9 cellular contexts compared by ENCODE assay signal in the genomic region with DNA sequence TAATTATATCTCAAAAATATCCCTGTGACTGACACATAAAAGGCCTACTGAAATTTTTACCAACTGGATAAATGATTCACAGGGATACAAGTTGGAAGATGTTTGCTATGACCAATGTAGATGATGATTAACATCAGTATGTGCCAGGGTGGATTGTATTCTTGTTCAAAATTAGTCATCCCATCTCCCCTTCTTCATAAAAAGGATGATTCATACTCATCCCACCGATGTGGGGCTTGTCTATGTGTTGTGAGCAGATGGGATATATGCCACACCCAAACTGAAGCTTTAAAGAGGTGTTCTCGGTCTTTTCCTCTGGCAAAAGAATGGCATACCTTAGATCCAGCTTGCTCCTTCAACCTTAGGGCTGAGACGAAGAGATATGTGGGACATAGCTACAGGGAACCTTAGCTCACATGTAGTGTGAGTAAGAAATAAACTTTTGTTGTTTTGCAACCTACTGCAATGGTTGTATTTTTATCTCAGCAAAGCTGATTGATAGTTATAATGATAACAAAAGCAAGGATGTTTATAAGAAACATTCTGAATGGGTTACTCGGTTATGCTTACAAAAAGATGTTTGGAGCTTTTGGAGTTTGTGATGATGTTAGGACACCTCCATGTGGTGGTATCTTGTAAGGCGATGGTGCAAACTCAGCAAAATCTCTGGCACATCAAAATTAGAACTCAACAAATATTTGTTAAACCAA. TPM values are rescaled to one million over a fixed set of nuclear protein-coding genes. Genes with fewer than 3 reads are reported as not detected.
DNase-seq lines count a peak whose midpoint lies in the region; ATAC-seq and TF ChIP-seq lines count a peak whose summit lies in the region.
"Had no signal": no experiment of that assay in that cellular context is flagged by ENCODE, and none has a peak within 500 bp of the region (broad histone marks: within the 10 kb centered on the region; RNA-seq: fewer than 3 reads in every experiment).

No MANE protein-coding gene starts in this region.

- H3K36me3 ChIP-seq in CD8-positive, alpha-beta T cell (ENCODE audit: insufficient read depth, low read length) = no peaks in the 10 kb centered on the region

- intact Hi-C loops in MCF 10A (cut with micrococcal nuclease) = loop anchor here (1.0 to 5.0 kb wide), 11 partner anchors 29 to 1348 kb away; a partner anchor contains a TSS
- intact Hi-C loops in CD8-positive, alpha-beta T cell (cut with DNase I, micrococcal nuclease) = no loop called here

- POLR2A ChIA-PET in MCF 10A (lab: Yijun Ruan, JAX) = interaction anchor here (0.7 to 2.6 kb wide), 11 partner anchors 9 to 911 kb away, joined by 3 to 38 read pairs (median 4); a partner anchor contains a TSS
- POLR2A ChIA-PET in CD8-positive, alpha-beta T cell (lab: Charles Lee) = no interaction called here

- H3K9me3 ChIP-seq in CD8-positive, alpha-beta T cell (ENCODE audit: low read length) = no peaks in the 10 kb centered on the region

- TF ChIP-seq EP300 in Ishikawa (IDR thresholded peaks at IDR 0.05; ENCODE audit: borderline replicate concordance) = no peak

- TF ChIP-seq CTCF in GM20000 (IDR thresholded peaks at IDR 0.05; ENCODE audit: extremely low read depth, missing control alignments) = peak; percentile 33
- peak; percentile 70 for TF ChIP-seq CTCF in MCF 10A (IDR thresholded peaks at IDR 0.05; ENCODE audit: unreplicated experiment)
- peak; percentile 30 for TF ChIP-seq CTCF in nephron progenitor cell (IDR thresholded peaks at IDR 0.05)
- no peak for TF ChIP-seq CTCF in CD8-positive, alpha-beta T cell (IDR thresholded peaks at IDR 0.05)
- no peak for TF ChIP-seq CTCF in mesothelial cell of epicardium (IDR thresholded peaks at IDR 0.05; ENCODE audit: unreplicated experiment)

- peak overlapping the region; percentile 52 for H3K27ac Mint-ChIP-seq in MCF 10A (ENCODE audit: low read depth, unreplicated experiment)
- H3K27ac Mint-ChIP-seq in nephron progenitor cell = no peak overlapping the region
- no peak overlapping the region for H3K27ac Mint-ChIP-seq in CD8-positive, alpha-beta T cell
- H3K27ac Mint-ChIP-seq in mesothelial cell of epicardium = no peak overlapping the region
- H3K27ac Mint-ChIP-seq: T-helper 1 cell treated with Interleukin-12 subunit alpha and Interleukin-12 subunit beta and Interleukin-4 antibody, amounts not matched to agents 30 μg/mL and 1 μg/mL, for 36 hours had no signal

- BruUV-seq in MCF 10A (replicated peaks; lab: Mats Ljungman, UMichigan) = TSS peak; percentile 69

- H3K27me3 ChIP-seq in CD8-positive, alpha-beta T cell (ENCODE audit: insufficient read depth, low read length) = no peaks in the 10 kb centered on the region

- H3K4me1 ChIP-seq in CD8-positive, alpha-beta T cell (ENCODE audit: insufficient read depth, low read length) = no peaks in the 10 kb centered on the region

- peak; percentile 28; the same call in 1 of the 2 replicates for TF ChIP-seq RAD21 in Ishikawa (IDR thresholded peaks at IDR 0.05; ENCODE audit: low read depth)

- no peaks in the 10 kb centered on the region for H3K27me3 Mint-ChIP-seq in MCF 10A (ENCODE audit: insufficient read depth, unreplicated experiment)
- no peaks in the 10 kb centered on the region for H3K27me3 Mint-ChIP-seq in nephron progenitor cell (ENCODE audit: low read depth, poor library complexity)
- H3K27me3 Mint-ChIP-seq in CD8-positive, alpha-beta T cell (ENCODE audit: low read depth) = peaks cover 4% of the 10 kb centered on the region
- no peaks in the 10 kb centered on the region for H3K27me3 Mint-ChIP-seq in mesothelial cell of epicardium (ENCODE audit: low read depth)

- no peaks in the 10 kb centered on the region for H3K9me3 Mint-ChIP-seq in MCF 10A (ENCODE audit: unreplicated experiment)
- H3K9me3 Mint-ChIP-seq in nephron progenitor cell = no peaks in the 10 kb centered on the region
- H3K9me3 Mint-ChIP-seq in CD8-positive, alpha-beta T cell = no peaks in the 10 kb centered on the region
- H3K9me3 Mint-ChIP-seq in mesothelial cell of epicardium = no peaks in the 10 kb centered on the region
- H3K9me3 Mint-ChIP-seq: T-helper 1 cell treated with Interleukin-12 subunit alpha and Interleukin-12 subunit beta and Interleukin-4 antibody, amounts not matched to agents 30 μg/mL and 1 μg/mL, for 36 hours had no signal

- DNase-seq in EL (peak; percentile 86), GM20000 (ENCODE audit: low spot score) (peak; percentile 11), MCF 10A (ENCODE audit: unreplicated experiment) (peak; percentile 97), nephron progenitor cell (no peak), islet precursor cell (no peak), mesothelial cell of epicardium (ENCODE audit: low spot score in 2 of 2, unreplicated experiment in 2 of 2) (no peak)
- DNase-seq in CD8-positive, alpha-beta T cell = no peak

- no peak overlapping the region for H3K27ac ChIP-seq in CD8-positive, alpha-beta T cell (ENCODE audit: low read depth, low read length)

- CTCF ChIA-PET in MCF 10A (lab: Yijun Ruan, JAX) = interaction anchor here (0.5 to 2.4 kb wide), 44 partner anchors 9 to 1771 kb away, joined by 3 to 22 read pairs (median 3); a partner anchor contains a TSS
- CTCF ChIA-PET in CD8-positive, alpha-beta T cell (lab: Charles Lee) = no interaction called here

- no peak overlapping the region for H3K4me3 Mint-ChIP-seq in MCF 10A (ENCODE audit: unreplicated experiment)
- no peak overlapping the region for H3K4me3 Mint-ChIP-seq in nephron progenitor cell
- H3K4me3 Mint-ChIP-seq in CD8-positive, alpha-beta T cell = no peak overlapping the region
- H3K4me3 Mint-ChIP-seq in mesothelial cell of epicardium = no peak overlapping the region
- H3K4me3 Mint-ChIP-seq: T-helper 1 cell treated with Interleukin-12 subunit alpha and Interleukin-12 subunit beta and Interleukin-4 antibody, amounts not matched to agents 30 μg/mL and 1 μg/mL, for 36 hours had no signal

- no peak overlapping the region for H3K4me3 ChIP-seq in CD8-positive, alpha-beta T cell (ENCODE audit: low read depth, low read length)

- ATAC-seq in CD8-positive, alpha-beta T cell = no peak

- H3K4me1 Mint-ChIP-seq in MCF 10A (ENCODE audit: insufficient read depth, unreplicated experiment) (peaks cover 25% of the 10 kb centered on the region), nephron progenitor cell (no peaks in the 10 kb centered on the region), mesothelial cell of epicardium (no peaks in the 10 kb centered on the region)
- H3K4me1 Mint-ChIP-seq in CD8-positive, alpha-beta T cell (ENCODE audit: low read depth) = no peaks in the 10 kb centered on the region

- H3K36me3 Mint-ChIP-seq in MCF 10A (ENCODE audit: insufficient read depth, unreplicated experiment) (no peaks in the 10 kb centered on the region), nephron progenitor cell (ENCODE audit: low read depth) (no peaks in the 10 kb centered on the region), mesothelial cell of epicardium (no peaks in the 10 kb centered on the region)
- no peaks in the 10 kb centered on the region for H3K36me3 Mint-ChIP-seq in CD8-positive, alpha-beta T cell

TF ChIP-seq in Ishikawa, 13 proteins besides CTCF, POLR2A, EP300 and RAD21:
- TF ChIP-seq NFIC (IDR thresholded peaks at IDR 0.05) (no peak), TCF12 (IDR thresholded peaks at IDR 0.05; ENCODE audit: low read depth) (no peak), CEBPB (IDR thresholded peaks at IDR 0.05) (no peak)
- TF ChIP-seq, protein P1, sequence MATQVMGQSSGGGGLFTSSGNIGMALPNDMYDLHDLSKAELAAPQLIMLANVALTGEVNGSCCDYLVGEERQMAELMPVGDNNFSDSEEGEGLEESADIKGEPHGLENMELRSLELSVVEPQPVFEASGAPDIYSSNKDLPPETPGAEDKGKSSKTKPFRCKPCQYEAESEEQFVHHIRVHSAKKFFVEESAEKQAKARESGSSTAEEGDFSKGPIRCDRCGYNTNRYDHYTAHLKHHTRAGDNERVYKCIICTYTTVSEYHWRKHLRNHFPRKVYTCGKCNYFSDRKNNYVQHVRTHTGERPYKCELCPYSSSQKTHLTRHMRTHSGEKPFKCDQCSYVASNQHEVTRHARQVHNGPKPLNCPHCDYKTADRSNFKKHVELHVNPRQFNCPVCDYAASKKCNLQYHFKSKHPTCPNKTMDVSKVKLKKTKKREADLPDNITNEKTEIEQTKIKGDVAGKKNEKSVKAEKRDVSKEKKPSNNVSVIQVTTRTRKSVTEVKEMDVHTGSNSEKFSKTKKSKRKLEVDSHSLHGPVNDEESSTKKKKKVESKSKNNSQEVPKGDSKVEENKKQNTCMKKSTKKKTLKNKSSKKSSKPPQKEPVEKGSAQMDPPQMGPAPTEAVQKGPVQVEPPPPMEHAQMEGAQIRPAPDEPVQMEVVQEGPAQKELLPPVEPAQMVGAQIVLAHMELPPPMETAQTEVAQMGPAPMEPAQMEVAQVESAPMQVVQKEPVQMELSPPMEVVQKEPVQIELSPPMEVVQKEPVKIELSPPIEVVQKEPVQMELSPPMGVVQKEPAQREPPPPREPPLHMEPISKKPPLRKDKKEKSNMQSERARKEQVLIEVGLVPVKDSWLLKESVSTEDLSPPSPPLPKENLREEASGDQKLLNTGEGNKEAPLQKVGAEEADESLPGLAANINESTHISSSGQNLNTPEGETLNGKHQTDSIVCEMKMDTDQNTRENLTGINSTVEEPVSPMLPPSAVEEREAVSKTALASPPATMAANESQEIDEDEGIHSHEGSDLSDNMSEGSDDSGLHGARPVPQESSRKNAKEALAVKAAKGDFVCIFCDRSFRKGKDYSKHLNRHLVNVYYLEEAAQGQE (IDR thresholded peaks at IDR 0.05; ENCODE audit: low read depth) = no peak

RNA-seq across cellular contexts. Expression of a gene that starts 29.4 kb away (rescaled TPM):
- total RNA-seq in MCF 10A (2022) (4.5 and 11.0 TPM in 2 replicates), mesothelial cell of epicardium (1.5 to 2.9 TPM (median 2.3 TPM) in 3 replicates)
- not detected for total RNA-seq in CD8-positive, alpha-beta T cell

RNA-seq across cellular contexts. Expression of a gene that starts 29.6 kb away (rescaled TPM):
- 34.5 and 44.4 TPM in 2 replicates for total RNA-seq in MCF 10A (2022)
- 1 to 10 TPM; 7.2 to 7.6 TPM for total RNA-seq in CD8-positive, alpha-beta T cell
- 23.0 to 23.9 TPM (median 23.0 TPM) in 3 replicates for total RNA-seq in mesothelial cell of epicardium

Comparison
In these comparisons a context has a peak if more than half of its experiments do, and no peak if none do; other contexts are left out.
1. DNase-seq: peak in EL (single experiment), GM20000 (single experiment) and MCF 10A (single experiment); none in nephron progenitor cell (single experiment), CD8-positive, alpha-beta T cell (0 of 7), islet precursor cell (single experiment) and mesothelial cell of epicardium (0 of 2).
2. CTCF ChIP-seq: peak in GM20000 (single experiment), MCF 10A (single experiment) and nephron progenitor cell (single experiment); none in CD8-positive, alpha-beta T cell (single experiment) and mesothelial cell of epicardium (single experiment).